In the genomic region with DNA sequence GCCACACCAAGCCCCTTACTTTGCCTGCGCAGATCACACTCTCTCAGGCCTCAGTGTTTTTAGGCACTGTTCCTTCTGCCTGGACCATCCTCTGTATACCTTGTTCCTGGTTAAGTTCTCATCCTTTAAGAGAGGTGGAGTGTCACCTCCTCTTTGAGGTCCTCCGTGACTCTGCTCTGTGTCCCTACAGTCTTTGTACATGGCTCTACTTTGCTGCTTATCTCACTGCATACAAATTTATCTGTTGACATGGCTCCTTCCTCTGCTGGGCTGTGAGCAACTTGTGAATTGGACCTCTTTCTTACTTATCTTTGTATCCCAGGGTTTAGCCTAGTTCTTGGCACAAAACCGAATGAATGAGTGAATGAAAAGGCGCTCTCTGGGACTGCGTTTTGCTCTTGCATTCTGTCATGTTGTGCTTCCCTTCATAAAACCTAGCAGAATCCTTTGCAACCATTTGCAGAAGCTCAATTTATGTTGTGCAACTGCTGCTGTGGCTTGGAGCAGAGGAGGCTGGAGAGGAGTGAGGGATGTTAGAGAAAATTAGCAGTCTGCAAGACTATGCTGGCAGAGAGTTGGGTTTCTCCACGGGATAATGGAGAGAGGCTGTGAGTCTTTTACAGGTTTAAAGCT, we compare ENCODE assay signal across 27 cellular contexts. TPM values are rescaled to one million over a fixed set of nuclear protein-coding genes. Genes with fewer than 3 reads are reported as not detected.
DNase-seq lines count a peak whose midpoint lies in the region; ATAC-seq and TF ChIP-seq lines count a peak whose summit lies in the region.
"Had no signal": no experiment of that assay in that cellular context is flagged by ENCODE, and none has a peak within 500 bp of the region (broad histone marks: within the 10 kb centered on the region; RNA-seq: fewer than 3 reads in every experiment).

No MANE protein-coding gene starts in this region.

- H3K4me1 Mint-ChIP-seq in brain (peaks cover 56% of the 10 kb centered on the region), nephron progenitor cell (peaks cover 60% of the 10 kb centered on the region)
- H3K4me1 Mint-ChIP-seq in activated naive CD4-positive, alpha-beta T cell treated with anti-CD3 and anti-CD28 coated beads for 36 hours (ENCODE audit: low read depth): no peaks in the 10 kb centered on the region
- H3K4me1 Mint-ChIP-seq: immature natural killer cell had no signal

- H3K27ac ChIP-seq in SJCRH30 (no peak overlapping the region), gastroesophageal sphincter (no peak overlapping the region)
- H3K27ac ChIP-seq: body of pancreas, C4-2B, colonic mucosa, spleen had no signal

- DNase-seq in CD1c-positive myeloid dendritic cell (ENCODE audit: extremely low spot score) (peak; percentile 71), NOMO-1 treated with DMSO at 0.1 percent for 48 hours (lab: John Stamatoyannopoulos, UW; ENCODE audit: unreplicated experiment) (peak; percentile 87), nephron progenitor cell (no peak), SJCRH30 (no peak), NCI-H1694 treated with DMSO at 0.1 percent for 48 hours (lab: John Stamatoyannopoulos, UW) (no peak)
- DNase-seq in activated naive CD4-positive, alpha-beta T cell treated with anti-CD3 and anti-CD28 coated beads for 36 hours: no peak
- DNase-seq: activated CD4-positive, alpha-beta T cell treated with anti-CD3 and anti-CD28 coated beads for 1 hour; colonic mucosa; DMS 273 treated with DMSO at 0.1 percent for 48 hours; HCEC 1CT; immature natural killer cell; NCI-H1694; NCI-H69; PC-3; stimulated activated CD4-positive, alpha-beta T cell treated with anti-CD3 and anti-CD28 coated beads, Interleukin-4, amount 100 ng/mL, for 4 hours had no signal

- peak overlapping the region; percentile 2 to 76 (median 60) for H3K27ac Mint-ChIP-seq in brain
- H3K27ac Mint-ChIP-seq in nephron progenitor cell: peak overlapping the region; percentile 0
- no peak overlapping the region for H3K27ac Mint-ChIP-seq in activated naive CD4-positive, alpha-beta T cell treated with anti-CD3 and anti-CD28 coated beads for 36 hours
- H3K27ac Mint-ChIP-seq: activated naive CD8-positive, alpha-beta T cell; immature natural killer cell had no signal

- no peak for TF ChIP-seq CTCF in brain (conservative IDR thresholded peaks at IDR 0.05)
- TF ChIP-seq CTCF in nephron progenitor cell (IDR thresholded peaks at IDR 0.05): no peak
- no peak for TF ChIP-seq CTCF in gastroesophageal sphincter (IDR thresholded peaks at IDR 0.05)

- H3K4me3 ChIP-seq in SJCRH30 (no peak overlapping the region), gastroesophageal sphincter (no peak overlapping the region)
- H3K4me3 ChIP-seq: body of pancreas, colonic mucosa, spleen had no signal

- H3K9me3 Mint-ChIP-seq in brain (no peaks in the 10 kb centered on the region), nephron progenitor cell (no peaks in the 10 kb centered on the region)
- H3K9me3 Mint-ChIP-seq in activated naive CD4-positive, alpha-beta T cell treated with anti-CD3 and anti-CD28 coated beads for 36 hours: no peaks in the 10 kb centered on the region
- H3K9me3 Mint-ChIP-seq: immature natural killer cell had no signal

- H3K4me1 ChIP-seq in SJCRH30 (peaks cover 15% of the 10 kb centered on the region), gastroesophageal sphincter (no peaks in the 10 kb centered on the region)
- H3K4me1 ChIP-seq: colonic mucosa, spleen had no signal

- intact Hi-C loops in activated naive CD4-positive, alpha-beta T cell treated with anti-CD3 and anti-CD28 coated beads for 36 hours (cut with micrococcal nuclease): no loop called here

- no peaks in the 10 kb centered on the region for H3K36me3 Mint-ChIP-seq in brain
- no peaks in the 10 kb centered on the region for H3K36me3 Mint-ChIP-seq in nephron progenitor cell (ENCODE audit: low read depth)
- no peaks in the 10 kb centered on the region for H3K36me3 Mint-ChIP-seq in activated naive CD4-positive, alpha-beta T cell treated with anti-CD3 and anti-CD28 coated beads for 36 hours (ENCODE audit: low read depth)
- H3K36me3 Mint-ChIP-seq: activated naive CD8-positive, alpha-beta T cell; immature natural killer cell had no signal

- H3K4me3 Mint-ChIP-seq in brain (no peak overlapping the region), nephron progenitor cell (no peak overlapping the region)
- no peak overlapping the region for H3K4me3 Mint-ChIP-seq in activated naive CD4-positive, alpha-beta T cell treated with anti-CD3 and anti-CD28 coated beads for 36 hours
- H3K4me3 Mint-ChIP-seq: activated naive CD8-positive, alpha-beta T cell; immature natural killer cell had no signal

- 0 out of 2 replicates have a peak, but pooled peaks cover 6% of the 10 kb centered on the region for H3K27me3 ChIP-seq in SJCRH30
- peaks cover 12% of the 10 kb centered on the region for H3K27me3 ChIP-seq in gastroesophageal sphincter
- H3K27me3 ChIP-seq: body of pancreas, colonic mucosa had no signal

- TF ChIP-seq EP300 in gastroesophageal sphincter (IDR thresholded peaks at IDR 0.05): no peak

- H3K9me3 ChIP-seq in SJCRH30 (replicated peaks) (no peaks in the 10 kb centered on the region), gastroesophageal sphincter (no peaks in the 10 kb centered on the region)
- H3K9me3 ChIP-seq: body of pancreas, colonic mucosa, spleen had no signal

- H3K27me3 Mint-ChIP-seq in brain (peaks cover under 1% of the 10 kb centered on the region), nephron progenitor cell (ENCODE audit: low read depth, poor library complexity) (peaks cover 13% of the 10 kb centered on the region)
- H3K27me3 Mint-ChIP-seq in activated naive CD4-positive, alpha-beta T cell treated with anti-CD3 and anti-CD28 coated beads for 36 hours (ENCODE audit: low read depth): no peaks in the 10 kb centered on the region

- H3K36me3 ChIP-seq in SJCRH30 (no peaks in the 10 kb centered on the region), gastroesophageal sphincter (no peaks in the 10 kb centered on the region)
- H3K36me3 ChIP-seq: colonic mucosa, spleen had no signal

- WGBS in gastroesophageal sphincter (ENCODE audit: low coverage in 1 of 2), 2 donors: 29 to 48% methylated on average over 1 to 6 of the region's 6 CpGs

- no peak for TF ChIP-seq POLR2A in gastroesophageal sphincter (IDR thresholded peaks at IDR 0.05)

- CTCF ChIA-PET in activated naive CD4-positive, alpha-beta T cell treated with anti-CD3 and anti-CD28 coated beads for 36 hours (lab: Charles Lee): interaction anchor here (2.2 kb wide), 1 partner anchor 46 kb away, joined by 8 read pairs; no protein-coding TSS in a partner anchor

- ATAC-seq in gastroesophageal sphincter: no peak
- ATAC-seq: body of pancreas, PC-3 had no signal

RNA-seq across cellular contexts. Expression of gene SLC26A9, which starts 12.4 kb away (rescaled TPM):
- 7.1 TPM for polyA plus RNA-seq in brain (ENCODE audit: insufficient read depth, low read depth, low replicate concordance)
- not detected for total RNA-seq in activated naive CD4-positive, alpha-beta T cell treated with anti-CD3 and anti-CD28 coated beads for 36 hours
- total RNA-seq in SJCRH30 (2014; rRNA removed; shearing (Covaris generic)): 0.05 and 0.30 TPM in 2 replicates
- under 1 TPM in 1 of 4 donors, not detected in 3; 0.16 TPM for total RNA-seq in gastroesophageal sphincter
- total RNA-seq: A673, colonic mucosa, fibroblast of lung, G401, liver, MCF 10A, PC-3, SK-MEL-5, spleen had no signal
- polyA plus RNA-seq: fibroblast of lung, immature natural killer cell, liver had no signal

Comparison
In these comparisons a context has a peak if more than half of its experiments do, and no peak if none do; other contexts are left out.
1. DNase-seq: peak in CD1c-positive myeloid dendritic cell (single experiment) and NOMO-1 treated with DMSO at 0.1 percent for 48 hours (single experiment); none in nephron progenitor cell (single experiment), activated naive CD4-positive, alpha-beta T cell treated with anti-CD3 and anti-CD28 coated beads for 36 hours (single experiment), SJCRH30 (0 of 2) and NCI-H1694 treated with DMSO at 0.1 percent for 48 hours (single experiment).